Comparison of ENCODE assay signal across 1 cellular context in the genomic region with DNA sequence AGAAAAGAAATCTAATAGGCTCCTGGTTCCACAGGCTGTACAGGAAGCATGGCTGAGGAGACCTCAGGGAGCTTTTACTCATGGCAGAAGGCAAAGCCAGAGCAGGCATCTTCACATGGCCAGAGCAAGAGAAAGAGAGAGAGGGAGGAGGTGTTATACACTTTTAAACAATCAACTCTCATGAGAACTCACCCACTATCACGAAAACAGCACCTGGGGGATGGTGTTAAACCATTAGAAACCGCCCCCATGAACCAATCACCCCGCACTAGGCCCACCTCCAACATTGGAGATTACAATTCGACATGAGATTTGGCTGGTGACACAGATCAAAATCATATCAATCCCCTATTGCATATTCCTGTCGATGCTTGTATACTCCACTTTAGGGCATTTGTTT.
TF ChIP-seq lines count a peak whose summit lies in the region.

No MANE protein-coding gene starts in this region.

TF ChIP-seq in SK-N-SH treated with all-trans-retinoic acid at 6 μM for 48 hours, 23 proteins besides CTCF, POLR2A, EP300 and RAD21 (continued from another document):
- TF ChIP-seq, protein P1, sequence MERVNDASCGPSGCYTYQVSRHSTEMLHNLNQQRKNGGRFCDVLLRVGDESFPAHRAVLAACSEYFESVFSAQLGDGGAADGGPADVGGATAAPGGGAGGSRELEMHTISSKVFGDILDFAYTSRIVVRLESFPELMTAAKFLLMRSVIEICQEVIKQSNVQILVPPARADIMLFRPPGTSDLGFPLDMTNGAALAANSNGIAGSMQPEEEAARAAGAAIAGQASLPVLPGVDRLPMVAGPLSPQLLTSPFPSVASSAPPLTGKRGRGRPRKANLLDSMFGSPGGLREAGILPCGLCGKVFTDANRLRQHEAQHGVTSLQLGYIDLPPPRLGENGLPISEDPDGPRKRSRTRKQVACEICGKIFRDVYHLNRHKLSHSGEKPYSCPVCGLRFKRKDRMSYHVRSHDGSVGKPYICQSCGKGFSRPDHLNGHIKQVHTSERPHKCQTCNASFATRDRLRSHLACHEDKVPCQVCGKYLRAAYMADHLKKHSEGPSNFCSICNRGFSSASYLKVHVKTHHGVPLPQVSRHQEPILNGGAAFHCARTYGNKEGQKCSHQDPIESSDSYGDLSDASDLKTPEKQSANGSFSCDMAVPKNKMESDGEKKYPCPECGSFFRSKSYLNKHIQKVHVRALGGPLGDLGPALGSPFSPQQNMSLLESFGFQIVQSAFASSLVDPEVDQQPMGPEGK (CRISPR knock-in tag; IDR thresholded peaks at IDR 0.05; ENCODE audit: borderline replicate concordance): no peak
- TF ChIP-seq ZNF70 (CRISPR knock-in tag; IDR thresholded peaks at IDR 0.05): no peak
